13 cellular contexts compared by ENCODE assay signal in genomic region chr2:65164379-65165023, GRCh38. TPM values are rescaled to one million over a fixed set of nuclear protein-coding genes. Genes with fewer than 3 reads are reported as not detected.
DNase-seq lines count a peak whose midpoint lies in the region; ATAC-seq and TF ChIP-seq lines count a peak whose summit lies in the region.
"Had no signal": no experiment of that assay in that cellular context is flagged by ENCODE, and none has a peak within 500 bp of the region (broad histone marks: within the 10 kb centered on the region; RNA-seq: fewer than 3 reads in every experiment).

No MANE protein-coding gene starts in this region.

- H3K27ac Mint-ChIP-seq in naive thymus-derived CD4-positive, alpha-beta T cell = peak overlapping the region in 7 of 9 donors; percentile 30 to 71 (median 56)
- H3K27ac Mint-ChIP-seq: memory B cell; stimulated activated effector memory CD8-positive, alpha-beta T cell treated with anti-CD3 and anti-CD28 coated beads, Interleukin-12 subunit alpha, Interleukin-12 subunit beta, amount 100 ng/mL, for 72 hours had no signal

- no peak for DNase-seq in Right ventricle myocardium inferior (ENCODE audit: missing footprints)
- DNase-seq in cardiac septum (ENCODE audit: low spot score) = no peak
- peak in 1 of 10 donors; percentile 36 for DNase-seq in dorsolateral prefrontal cortex
- DNase-seq in naive thymus-derived CD4-positive, alpha-beta T cell = no peak
- no peak for DNase-seq in NCI-H748 (lab: John Stamatoyannopoulos, UW; ENCODE audit: unreplicated experiment)
- no peak for DNase-seq in GM13977 (ENCODE audit: low spot score)
- DNase-seq in posterior vena cava (ENCODE audit: low spot score) = no peak
- DNase-seq: activated CD8-positive, alpha-beta memory T cell treated with anti-CD3 and anti-CD28 coated beads, Interleukin-2, amount 50 U/mL, for 4 hours; T1000 had no signal

- H3K9me3 ChIP-seq in naive thymus-derived CD4-positive, alpha-beta T cell (ENCODE audit: control insufficient read depth in 2 of 3, low read length in 3 of 3) = no peaks in the 10 kb centered on the region
- H3K9me3 ChIP-seq: HAP-1 had no signal

- peaks cover 17 to 31% (median 24%) of the 10 kb centered on the region in 7 donors for H3K4me1 Mint-ChIP-seq in naive thymus-derived CD4-positive, alpha-beta T cell

- CTCF ChIA-PET in naive thymus-derived CD4-positive, alpha-beta T cell (lab: Charles Lee) = interaction anchor here (0.7 to 1.8 kb wide), 5 partner anchors 10 to 1256 kb away, joined by 3 to 8 read pairs (median 4); no protein-coding TSS in a partner anchor

- no peaks in the 10 kb centered on the region for H3K36me3 Mint-ChIP-seq in naive thymus-derived CD4-positive, alpha-beta T cell
- H3K36me3 Mint-ChIP-seq: memory B cell; stimulated activated effector memory CD8-positive, alpha-beta T cell treated with anti-CD3 and anti-CD28 coated beads, Interleukin-12 subunit alpha, Interleukin-12 subunit beta, amount 100 ng/mL, for 72 hours had no signal

- H3K9me3 Mint-ChIP-seq in naive thymus-derived CD4-positive, alpha-beta T cell = no peaks in the 10 kb centered on the region
- H3K9me3 Mint-ChIP-seq: memory B cell; stimulated activated effector memory CD8-positive, alpha-beta T cell treated with anti-CD3 and anti-CD28 coated beads, Interleukin-12 subunit alpha, Interleukin-12 subunit beta, amount 100 ng/mL, for 72 hours had no signal

- peaks cover 0 to 2% (median 0%) of the 10 kb centered on the region in 5 donors for H3K27me3 Mint-ChIP-seq in naive thymus-derived CD4-positive, alpha-beta T cell
- H3K27me3 Mint-ChIP-seq: memory B cell had no signal

- H3K4me3 ChIP-seq in dorsolateral prefrontal cortex = no peak overlapping the region
- H3K4me3 ChIP-seq in naive thymus-derived CD4-positive, alpha-beta T cell (ENCODE audit: low read length) = no peak overlapping the region
- H3K4me3 ChIP-seq: HAP-1 had no signal

- POLR2A ChIA-PET in naive thymus-derived CD4-positive, alpha-beta T cell (lab: Charles Lee) = interaction anchor here (0.7 kb wide), 1 partner anchor 66 kb away, joined by 3 read pairs; no protein-coding TSS in a partner anchor

- no peaks in the 10 kb centered on the region for H3K27me3 ChIP-seq in dorsolateral prefrontal cortex
- no peaks in the 10 kb centered on the region for H3K27me3 ChIP-seq in naive thymus-derived CD4-positive, alpha-beta T cell (ENCODE audit: control insufficient read depth in 2 of 2, insufficient read depth in 2 of 2, low read length in 2 of 2)

- H3K27ac ChIP-seq in dorsolateral prefrontal cortex = peak overlapping the region in 56 of 59 donors; percentile 7 to 89 (median 75)
- no peak overlapping the region for H3K27ac ChIP-seq in naive thymus-derived CD4-positive, alpha-beta T cell (ENCODE audit: low read depth, low read length)

- H3K4me3 Mint-ChIP-seq in naive thymus-derived CD4-positive, alpha-beta T cell = peak overlapping the region in 1 of 10 donors; percentile 6
- H3K4me3 Mint-ChIP-seq: memory B cell; stimulated activated effector memory CD8-positive, alpha-beta T cell treated with anti-CD3 and anti-CD28 coated beads, Interleukin-12 subunit alpha, Interleukin-12 subunit beta, amount 100 ng/mL, for 72 hours had no signal

- peaks cover 0 to 5% of the 10 kb centered on the region in 2 donors for H3K4me1 ChIP-seq in naive thymus-derived CD4-positive, alpha-beta T cell (ENCODE audit: control insufficient read depth in 2 of 2, insufficient read depth in 2 of 2, low read length in 2 of 2)

- intact Hi-C loops in Right ventricle myocardium inferior (cut with DNase I) (loop anchor here (5.0 kb wide), 3 partner anchors 97 to 247 kb away; partner anchors contain the start of gene CEP68), cardiac septum (cut with DNase I) (no loop called here), dorsolateral prefrontal cortex (cut with DNase I) (no loop called here), posterior vena cava (cut with DNase I) (no loop called here)
- intact Hi-C loops in naive thymus-derived CD4-positive, alpha-beta T cell (cut with micrococcal nuclease) = loop anchor here in 1 of 2 donors (10.0 kb wide), 1 partner anchor 830 kb away; no protein-coding TSS in a partner anchor

- ATAC-seq in Right ventricle myocardium inferior (peak; percentile 65), GM21367 (IDR thresholded peaks at IDR 0.05; ENCODE audit: unreplicated experiment) (no peak)
- ATAC-seq in naive thymus-derived CD4-positive, alpha-beta T cell = no peak
- ATAC-seq: stimulated activated effector memory CD8-positive, alpha-beta T cell treated with anti-CD3 and anti-CD28 coated beads, Interleukin-12 subunit alpha, Interleukin-12 subunit beta, amount 100 ng/mL, for 72 hours had no signal

- in situ Hi-C loops in GM13977 (cut with MboI; ENCODE audit: low pct_unique_long_range_greater_than_20kb, low sequenced_read_pairs, unreplicated experiment) = no loop called here

- TF ChIP-seq CTCF in dorsolateral prefrontal cortex (IDR thresholded peaks at IDR 0.05 in 54 of 56, conservative IDR thresholded peaks at IDR 0.05 in 2 of 56; ENCODE audit: low read depth in 1 of 56, partially characterized antibody in 56 of 56) (no peak), GM13977 (IDR thresholded peaks at IDR 0.05; ENCODE audit: extremely low read depth, insufficient read depth, missing control alignments) (no peak)

- no peaks in the 10 kb centered on the region for H3K36me3 ChIP-seq in naive thymus-derived CD4-positive, alpha-beta T cell (ENCODE audit: control insufficient read depth in 2 of 3, insufficient read depth in 3 of 3, low read length in 3 of 3)
- H3K36me3 ChIP-seq: HAP-1 had no signal

RNA-seq across cellular contexts. Expression of gene RAB1A, which starts 34.6 kb away (rescaled TPM):
- 119 TPM for total RNA-seq in Right ventricle myocardium inferior
- total RNA-seq in cardiac septum = 106 TPM
- total RNA-seq in dorsolateral prefrontal cortex = 100 to 1,000 TPM in 112 of 120 experiments, 10 to 100 TPM in 8; 87.4 to 171 (median 127) TPM
- 10 to 100 TPM; 48.8 to 78.6 (median 65.8) TPM for total RNA-seq in naive thymus-derived CD4-positive, alpha-beta T cell
- polyA plus RNA-seq in naive thymus-derived CD4-positive, alpha-beta T cell = 10 to 100 TPM; 53.6 to 61.4 TPM
- total RNA-seq in posterior vena cava = 100 to 1,000 TPM; 138 to 146 TPM
